26 cellular contexts compared by ENCODE assay signal in the genomic region with DNA sequence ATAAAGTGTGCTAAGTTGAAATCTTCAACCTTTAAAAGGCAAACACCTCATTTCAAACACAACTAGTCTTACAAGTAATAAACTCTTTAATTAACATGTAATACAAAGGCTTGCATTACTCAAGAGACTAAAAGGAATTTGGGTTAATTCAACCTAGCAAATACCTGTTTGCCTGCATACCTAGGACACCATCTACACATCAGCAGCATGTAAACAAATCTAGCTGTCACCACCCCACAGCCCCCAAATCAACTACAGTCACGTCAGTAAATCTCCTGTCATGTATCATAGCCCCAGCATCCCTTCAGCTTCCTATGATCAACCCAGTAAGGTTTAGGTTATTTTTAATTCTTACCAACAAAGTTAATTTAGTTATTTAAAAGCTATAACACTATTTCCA.
"Had no signal": no experiment of that assay in that cellular context is flagged by ENCODE, and none has a peak within 500 bp of the region (broad histone marks: within the 10 kb centered on the region; RNA-seq: fewer than 3 reads in every experiment).

No MANE protein-coding gene starts in this region.

- H3K4me3 ChIP-seq: Peyer's patch, SJCRH30 had no signal

- ATAC-seq: activated CD8-positive, alpha-beta T cell treated with anti-CD3 and anti-CD28 coated beads, Interleukin-2, amount 10 ng/mL, durations not matched to agents 7 days and 5 days; WTC11 had no signal

- H3K36me3 Mint-ChIP-seq: brain, WTC11 had no signal

- H3K27me3 Mint-ChIP-seq: activated naive CD8-positive, alpha-beta T cell; brain had no signal

- DNase-seq: activated CD4-positive, alpha-beta T cell treated with anti-CD3 and anti-CD28 coated beads for 48 hours; activated CD4-positive, alpha-beta T cell treated with anti-CD3 and anti-CD28 coated beads, Interleukin-2, amount 50 U/mL, for 4 hours; activated CD4-positive, CD25-positive, alpha-beta regulatory T cell treated with anti-CD3 and anti-CD28 coated beads, Interleukin-2, amount 50 U/mL, for 72 hours; activated CD8-positive, alpha-beta memory T cell treated with anti-CD3 and anti-CD28 coated beads, Interleukin-2, amount 50 U/mL, for 48 hours; activated CD8-positive, alpha-beta T cell treated with anti-CD3 and anti-CD28 coated beads, Interleukin-2, amount 10 ng/mL, durations not matched to agents 7 days and 5 days; activated gamma-delta T cell; activated naive CD4-positive, alpha-beta T cell treated with anti-CD3 and anti-CD28 coated beads for 36 hours; activated T-cell treated with anti-CD3 and anti-CD28 coated beads, Interleukin-2, amount 50 U/mL, for 1 hour; amygdala; cerebellar nuclear complex; MV-4-11; NCI-H1092 treated with DMSO at 0.1 percent for 48 hours; NCI-H1417 treated with DMSO at 0.1 percent for 48 hours; NCI-H1694; NCI-H2029 treated with DMSO at 0.1 percent for 48 hours; NCI-H345; NCI-H510A; NCI-H526 treated with DMSO at 0.1 percent for 48 hours; Peyer's patch; Right ventricle myocardium superior; SJCRH30; SK-N-SH; T-helper 1 cell had no signal

- H3K4me1 Mint-ChIP-seq: brain had no signal

- H3K9me3 Mint-ChIP-seq: activated naive CD4-positive, alpha-beta T cell treated with anti-CD3 and anti-CD28 coated beads for 36 hours; brain; WTC11 had no signal

- H3K4me3 Mint-ChIP-seq: activated CD8-positive, alpha-beta T cell treated with anti-CD3 and anti-CD28 coated beads, Interleukin-2, amount 10 ng/mL, durations not matched to agents 7 days and 5 days; activated naive CD4-positive, alpha-beta T cell treated with anti-CD3 and anti-CD28 coated beads for 36 hours; activated naive CD8-positive, alpha-beta T cell; brain; WTC11 had no signal

- H3K27ac Mint-ChIP-seq: activated CD8-positive, alpha-beta T cell treated with anti-CD3 and anti-CD28 coated beads, Interleukin-2, amount 10 ng/mL, durations not matched to agents 7 days and 5 days; activated naive CD4-positive, alpha-beta T cell treated with anti-CD3 and anti-CD28 coated beads for 36 hours; brain; WTC11 had no signal
